In the genomic region with DNA sequence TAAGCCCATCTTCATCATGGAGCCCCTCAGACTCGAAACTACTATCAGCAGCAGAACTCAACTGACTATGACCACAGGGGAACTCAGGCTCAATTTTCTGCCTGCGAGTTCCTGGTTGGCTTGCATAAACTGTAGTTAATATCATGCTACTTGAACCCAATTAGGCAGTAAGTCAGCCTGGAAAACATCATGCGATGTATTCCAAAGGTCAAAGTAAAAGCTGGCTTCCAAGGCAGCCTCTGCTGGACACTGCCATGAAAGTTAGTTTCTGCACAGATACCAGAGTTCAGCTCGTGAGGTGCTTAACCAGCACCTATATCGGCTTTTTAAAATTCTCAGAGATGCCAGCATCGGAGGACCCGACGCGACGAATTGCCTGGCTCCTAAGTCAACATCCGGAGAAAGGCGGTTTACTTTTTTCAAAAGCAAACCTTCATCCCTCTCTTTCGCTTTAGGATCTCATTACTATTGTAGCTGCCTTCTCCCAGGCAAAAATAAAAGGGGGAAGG, we compare ENCODE assay signal across 1 cellular context.
TF ChIP-seq lines count a peak whose summit lies in the region.

No MANE protein-coding gene starts in this region.

TF ChIP-seq in HepG2, 621 proteins besides CTCF, POLR2A, EP300 and RAD21 (continued from another document and continues in another):
- TF ChIP-seq, protein P1, sequence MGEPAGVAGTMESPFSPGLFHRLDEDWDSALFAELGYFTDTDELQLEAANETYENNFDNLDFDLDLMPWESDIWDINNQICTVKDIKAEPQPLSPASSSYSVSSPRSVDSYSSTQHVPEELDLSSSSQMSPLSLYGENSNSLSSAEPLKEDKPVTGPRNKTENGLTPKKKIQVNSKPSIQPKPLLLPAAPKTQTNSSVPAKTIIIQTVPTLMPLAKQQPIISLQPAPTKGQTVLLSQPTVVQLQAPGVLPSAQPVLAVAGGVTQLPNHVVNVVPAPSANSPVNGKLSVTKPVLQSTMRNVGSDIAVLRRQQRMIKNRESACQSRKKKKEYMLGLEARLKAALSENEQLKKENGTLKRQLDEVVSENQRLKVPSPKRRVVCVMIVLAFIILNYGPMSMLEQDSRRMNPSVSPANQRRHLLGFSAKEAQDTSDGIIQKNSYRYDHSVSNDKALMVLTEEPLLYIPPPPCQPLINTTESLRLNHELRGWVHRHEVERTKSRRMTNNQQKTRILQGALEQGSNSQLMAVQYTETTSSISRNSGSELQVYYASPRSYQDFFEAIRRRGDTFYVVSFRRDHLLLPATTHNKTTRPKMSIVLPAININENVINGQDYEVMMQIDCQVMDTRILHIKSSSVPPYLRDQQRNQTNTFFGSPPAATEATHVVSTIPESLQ (CRISPR knock-in tag; conservative IDR thresholded peaks at IDR 0.05), result no peak
- TF ChIP-seq ZNF550 (CRISPR knock-in tag; IDR thresholded peaks at IDR 0.05; ENCODE audit: borderline replicate concordance), result no peak
- 0 out of 2 replicates have a peak, but pooled peaks have one; percentile 32 for TF ChIP-seq DR1 (CRISPR knock-in tag; IDR thresholded peaks at IDR 0.05)
- TF ChIP-seq ATM (IDR thresholded peaks at IDR 0.05; ENCODE audit: borderline replicate concordance), result no peak
- no peak for TF ChIP-seq ZNF83 (CRISPR knock-in tag; IDR thresholded peaks at IDR 0.05; ENCODE audit: borderline replicate concordance)
- TF ChIP-seq TMF1 (CRISPR knock-in tag; IDR thresholded peaks at IDR 0.05; ENCODE audit: low read depth), result no peak
- TF ChIP-seq, protein P2, sequence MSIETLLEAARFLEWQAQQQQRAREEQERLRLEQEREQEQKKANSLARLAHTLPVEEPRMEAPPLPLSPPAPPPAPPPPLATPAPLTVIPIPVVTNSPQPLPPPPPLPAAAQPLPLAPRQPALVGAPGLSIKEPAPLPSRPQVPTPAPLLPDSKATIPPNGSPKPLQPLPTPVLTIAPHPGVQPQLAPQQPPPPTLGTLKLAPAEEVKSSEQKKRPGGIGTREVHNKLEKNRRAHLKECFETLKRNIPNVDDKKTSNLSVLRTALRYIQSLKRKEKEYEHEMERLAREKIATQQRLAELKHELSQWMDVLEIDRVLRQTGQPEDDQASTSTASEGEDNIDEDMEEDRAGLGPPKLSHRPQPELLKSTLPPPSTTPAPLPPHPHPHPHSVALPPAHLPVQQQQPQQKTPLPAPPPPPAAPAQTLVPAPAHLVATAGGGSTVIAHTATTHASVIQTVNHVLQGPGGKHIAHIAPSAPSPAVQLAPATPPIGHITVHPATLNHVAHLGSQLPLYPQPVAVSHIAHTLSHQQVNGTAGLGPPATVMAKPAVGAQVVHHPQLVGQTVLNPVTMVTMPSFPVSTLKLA (IDR thresholded peaks at IDR 0.05), result no peak
- no peak for TF ChIP-seq KLF6 (CRISPR knock-in tag; IDR thresholded peaks at IDR 0.05)
- TF ChIP-seq, protein P3, sequence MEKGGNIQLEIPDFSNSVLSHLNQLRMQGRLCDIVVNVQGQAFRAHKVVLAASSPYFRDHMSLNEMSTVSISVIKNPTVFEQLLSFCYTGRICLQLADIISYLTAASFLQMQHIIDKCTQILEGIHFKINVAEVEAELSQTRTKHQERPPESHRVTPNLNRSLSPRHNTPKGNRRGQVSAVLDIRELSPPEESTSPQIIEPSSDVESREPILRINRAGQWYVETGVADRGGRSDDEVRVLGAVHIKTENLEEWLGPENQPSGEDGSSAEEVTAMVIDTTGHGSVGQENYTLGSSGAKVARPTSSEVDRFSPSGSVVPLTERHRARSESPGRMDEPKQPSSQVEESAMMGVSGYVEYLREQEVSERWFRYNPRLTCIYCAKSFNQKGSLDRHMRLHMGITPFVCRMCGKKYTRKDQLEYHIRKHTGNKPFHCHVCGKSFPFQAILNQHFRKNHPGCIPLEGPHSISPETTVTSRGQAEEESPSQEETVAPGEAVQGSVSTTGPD (CRISPR knock-in tag; IDR thresholded peaks at IDR 0.05), result no peak
- TF ChIP-seq ZNF557 (CRISPR knock-in tag; IDR thresholded peaks at IDR 0.05), result no peak
- TF ChIP-seq ZNF431 (CRISPR knock-in tag; IDR thresholded peaks at IDR 0.05; ENCODE audit: borderline replicate concordance, low read depth), result no peak
- TF ChIP-seq, protein P4, sequence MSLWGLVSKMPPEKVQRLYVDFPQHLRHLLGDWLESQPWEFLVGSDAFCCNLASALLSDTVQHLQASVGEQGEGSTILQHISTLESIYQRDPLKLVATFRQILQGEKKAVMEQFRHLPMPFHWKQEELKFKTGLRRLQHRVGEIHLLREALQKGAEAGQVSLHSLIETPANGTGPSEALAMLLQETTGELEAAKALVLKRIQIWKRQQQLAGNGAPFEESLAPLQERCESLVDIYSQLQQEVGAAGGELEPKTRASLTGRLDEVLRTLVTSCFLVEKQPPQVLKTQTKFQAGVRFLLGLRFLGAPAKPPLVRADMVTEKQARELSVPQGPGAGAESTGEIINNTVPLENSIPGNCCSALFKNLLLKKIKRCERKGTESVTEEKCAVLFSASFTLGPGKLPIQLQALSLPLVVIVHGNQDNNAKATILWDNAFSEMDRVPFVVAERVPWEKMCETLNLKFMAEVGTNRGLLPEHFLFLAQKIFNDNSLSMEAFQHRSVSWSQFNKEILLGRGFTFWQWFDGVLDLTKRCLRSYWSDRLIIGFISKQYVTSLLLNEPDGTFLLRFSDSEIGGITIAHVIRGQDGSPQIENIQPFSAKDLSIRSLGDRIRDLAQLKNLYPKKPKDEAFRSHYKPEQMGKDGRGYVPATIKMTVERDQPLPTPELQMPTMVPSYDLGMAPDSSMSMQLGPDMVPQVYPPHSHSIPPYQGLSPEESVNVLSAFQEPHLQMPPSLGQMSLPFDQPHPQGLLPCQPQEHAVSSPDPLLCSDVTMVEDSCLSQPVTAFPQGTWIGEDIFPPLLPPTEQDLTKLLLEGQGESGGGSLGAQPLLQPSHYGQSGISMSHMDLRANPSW (CRISPR knock-in tag; IDR thresholded peaks at IDR 0.05; ENCODE audit: borderline replicate concordance), result 0 out of 2 replicates have a peak, but pooled peaks have one; percentile 20
- TF ChIP-seq ATF7 (IDR thresholded peaks at IDR 0.05), result no peak
- TF ChIP-seq ATF7 (CRISPR knock-in tag; IDR thresholded peaks at IDR 0.05), result no peak
- TF ChIP-seq SRSF1 (optimal IDR thresholded peaks at IDR 0.05; ENCODE audit: low read depth, low read length), result no peak
- peak; percentile 1; the same call in 1 of the 2 replicates for TF ChIP-seq TAF1 (CRISPR knock-in tag; IDR thresholded peaks at IDR 0.05)
- no peak; the same call in 1 of the 2 replicates for TF ChIP-seq POLR2G (IDR thresholded peaks at IDR 0.05; ENCODE audit: low read depth, low read length)
- TF ChIP-seq ZNF451 (CRISPR knock-in tag; IDR thresholded peaks at IDR 0.05), result no peak
- no peak for TF ChIP-seq ZBTB7A (CRISPR knock-in tag; IDR thresholded peaks at IDR 0.05)
- no peak for TF ChIP-seq ZNF562 (CRISPR knock-in tag; IDR thresholded peaks at IDR 0.05; ENCODE audit: borderline replicate concordance)
- TF ChIP-seq PAWR (CRISPR knock-in tag; IDR thresholded peaks at IDR 0.05; ENCODE audit: borderline replicate concordance), result no peak
- peak in 1 of 2 experiments; percentile 35; a peak in 1 of 4 replicates for TF ChIP-seq KLF16 (CRISPR knock-in tag; IDR thresholded peaks at IDR 0.05)
- TF ChIP-seq, protein P5, sequence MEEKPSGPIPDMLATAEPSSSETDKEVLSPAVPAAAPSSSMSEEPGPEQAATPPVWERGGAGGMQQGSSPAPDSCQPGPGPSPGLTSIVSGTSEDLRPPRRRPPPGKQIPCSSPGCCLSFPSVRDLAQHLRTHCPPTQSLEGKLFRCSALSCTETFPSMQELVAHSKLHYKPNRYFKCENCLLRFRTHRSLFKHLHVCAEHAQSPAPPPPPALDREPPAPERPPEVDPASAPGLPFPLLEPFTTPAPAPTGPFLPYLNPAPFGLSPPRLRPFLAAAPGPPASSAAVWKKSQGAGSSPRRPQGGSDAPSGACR (CRISPR knock-in tag; IDR thresholded peaks at IDR 0.05), result no peak
- TF ChIP-seq ZSCAN20 (CRISPR knock-in tag; IDR thresholded peaks at IDR 0.05; ENCODE audit: borderline replicate concordance), result no peak
- no peak for TF ChIP-seq RAD51 (IDR thresholded peaks at IDR 0.05; ENCODE audit: borderline replicate concordance)
- TF ChIP-seq TCF7 (IDR thresholded peaks at IDR 0.05; ENCODE audit: low read depth), result no peak
- no peak for TF ChIP-seq CC2D1A (CRISPR knock-in tag; IDR thresholded peaks at IDR 0.05)
- no peak for TF ChIP-seq ZNF350 (CRISPR knock-in tag; IDR thresholded peaks at IDR 0.05; ENCODE audit: borderline replicate concordance, low read depth)
- peak; percentile 39; the same call in 1 of the 2 replicates for TF ChIP-seq GLI4 (CRISPR knock-in tag; IDR thresholded peaks at IDR 0.05; ENCODE audit: borderline replicate concordance)
- TF ChIP-seq SP1 (IDR thresholded peaks at IDR 0.05), result no peak
- TF ChIP-seq SP1 (CRISPR knock-in tag; IDR thresholded peaks at IDR 0.05), result no peak
- no peak for TF ChIP-seq ZNF678 (CRISPR knock-in tag; IDR thresholded peaks at IDR 0.05)
- TF ChIP-seq ZNF572 (CRISPR knock-in tag; IDR thresholded peaks at IDR 0.05), result no peak
- TF ChIP-seq ZNF34 (CRISPR knock-in tag; IDR thresholded peaks at IDR 0.05; ENCODE audit: borderline replicate concordance), result no peak
- no peak for TF ChIP-seq ZNF768 (CRISPR knock-in tag; IDR thresholded peaks at IDR 0.05)
- TF ChIP-seq MAFK (conservative IDR thresholded peaks at IDR 0.05 in 1 of 2, IDR thresholded peaks at IDR 0.05 in 1 of 2; ENCODE audit: low read length in 2 of 2), result no peak
- TF ChIP-seq ZNF652 (CRISPR knock-in tag; IDR thresholded peaks at IDR 0.05; ENCODE audit: borderline replicate concordance, low read depth), result no peak
- TF ChIP-seq ZBTB38 (CRISPR knock-in tag; IDR thresholded peaks at IDR 0.05), result no peak
- no peak for TF ChIP-seq ZNF441 (CRISPR knock-in tag; IDR thresholded peaks at IDR 0.05; ENCODE audit: borderline replicate concordance)
- peak; percentile 60; the same call in 1 of the 2 replicates for TF ChIP-seq KMT2A (CRISPR knock-in tag; IDR thresholded peaks at IDR 0.05)
- TF ChIP-seq IRF2 (CRISPR knock-in tag; IDR thresholded peaks at IDR 0.05), result peak; percentile 18; the same call in 1 of the 2 replicates
- TF ChIP-seq ZNF256 (CRISPR knock-in tag; conservative IDR thresholded peaks at IDR 0.05), result no peak
- TF ChIP-seq, protein P6, sequence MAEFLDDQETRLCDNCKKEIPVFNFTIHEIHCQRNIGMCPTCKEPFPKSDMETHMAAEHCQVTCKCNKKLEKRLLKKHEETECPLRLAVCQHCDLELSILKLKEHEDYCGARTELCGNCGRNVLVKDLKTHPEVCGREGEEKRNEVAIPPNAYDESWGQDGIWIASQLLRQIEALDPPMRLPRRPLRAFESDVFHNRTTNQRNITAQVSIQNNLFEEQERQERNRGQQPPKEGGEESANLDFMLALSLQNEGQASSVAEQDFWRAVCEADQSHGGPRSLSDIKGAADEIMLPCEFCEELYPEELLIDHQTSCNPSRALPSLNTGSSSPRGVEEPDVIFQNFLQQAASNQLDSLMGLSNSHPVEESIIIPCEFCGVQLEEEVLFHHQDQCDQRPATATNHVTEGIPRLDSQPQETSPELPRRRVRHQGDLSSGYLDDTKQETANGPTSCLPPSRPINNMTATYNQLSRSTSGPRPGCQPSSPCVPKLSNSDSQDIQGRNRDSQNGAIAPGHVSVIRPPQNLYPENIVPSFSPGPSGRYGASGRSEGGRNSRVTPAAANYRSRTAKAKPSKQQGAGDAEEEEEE (CRISPR knock-in tag; IDR thresholded peaks at IDR 0.05; ENCODE audit: borderline replicate concordance), result no peak
- TF ChIP-seq MEIS1 (CRISPR knock-in tag; IDR thresholded peaks at IDR 0.05; ENCODE audit: borderline replicate concordance), result no peak
- TF ChIP-seq MED1 (CRISPR knock-in tag; IDR thresholded peaks at IDR 0.05), result no peak
- TF ChIP-seq, protein P7, sequence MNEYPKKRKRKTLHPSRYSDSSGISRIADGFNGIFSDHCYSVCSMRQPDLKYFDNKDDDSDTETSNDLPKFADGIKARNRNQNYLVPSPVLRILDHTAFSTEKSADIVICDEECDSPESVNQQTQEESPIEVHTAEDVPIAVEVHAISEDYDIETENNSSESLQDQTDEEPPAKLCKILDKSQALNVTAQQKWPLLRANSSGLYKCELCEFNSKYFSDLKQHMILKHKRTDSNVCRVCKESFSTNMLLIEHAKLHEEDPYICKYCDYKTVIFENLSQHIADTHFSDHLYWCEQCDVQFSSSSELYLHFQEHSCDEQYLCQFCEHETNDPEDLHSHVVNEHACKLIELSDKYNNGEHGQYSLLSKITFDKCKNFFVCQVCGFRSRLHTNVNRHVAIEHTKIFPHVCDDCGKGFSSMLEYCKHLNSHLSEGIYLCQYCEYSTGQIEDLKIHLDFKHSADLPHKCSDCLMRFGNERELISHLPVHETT (CRISPR knock-in tag; conservative IDR thresholded peaks at IDR 0.05), result no peak
- TF ChIP-seq MTA1 (CRISPR knock-in tag; IDR thresholded peaks at IDR 0.05; ENCODE audit: borderline replicate concordance), result no peak
- peak; percentile 39 for TF ChIP-seq FOXA3 (CRISPR knock-in tag; IDR thresholded peaks at IDR 0.05)
- TF ChIP-seq, protein P8, sequence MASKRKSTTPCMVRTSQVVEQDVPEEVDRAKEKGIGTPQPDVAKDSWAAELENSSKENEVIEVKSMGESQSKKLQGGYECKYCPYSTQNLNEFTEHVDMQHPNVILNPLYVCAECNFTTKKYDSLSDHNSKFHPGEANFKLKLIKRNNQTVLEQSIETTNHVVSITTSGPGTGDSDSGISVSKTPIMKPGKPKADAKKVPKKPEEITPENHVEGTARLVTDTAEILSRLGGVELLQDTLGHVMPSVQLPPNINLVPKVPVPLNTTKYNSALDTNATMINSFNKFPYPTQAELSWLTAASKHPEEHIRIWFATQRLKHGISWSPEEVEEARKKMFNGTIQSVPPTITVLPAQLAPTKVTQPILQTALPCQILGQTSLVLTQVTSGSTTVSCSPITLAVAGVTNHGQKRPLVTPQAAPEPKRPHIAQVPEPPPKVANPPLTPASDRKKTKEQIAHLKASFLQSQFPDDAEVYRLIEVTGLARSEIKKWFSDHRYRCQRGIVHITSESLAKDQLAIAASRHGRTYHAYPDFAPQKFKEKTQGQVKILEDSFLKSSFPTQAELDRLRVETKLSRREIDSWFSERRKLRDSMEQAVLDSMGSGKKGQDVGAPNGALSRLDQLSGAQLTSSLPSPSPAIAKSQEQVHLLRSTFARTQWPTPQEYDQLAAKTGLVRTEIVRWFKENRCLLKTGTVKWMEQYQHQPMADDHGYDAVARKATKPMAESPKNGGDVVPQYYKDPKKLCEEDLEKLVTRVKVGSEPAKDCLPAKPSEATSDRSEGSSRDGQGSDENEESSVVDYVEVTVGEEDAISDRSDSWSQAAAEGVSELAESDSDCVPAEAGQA (IDR thresholded peaks at IDR 0.05; ENCODE audit: low read depth), result no peak
- TF ChIP-seq, protein P8 (CRISPR knock-in tag; IDR thresholded peaks at IDR 0.05; ENCODE audit: borderline replicate concordance), result no peak
